ENCODE assay signal across 1 cellular context in genomic region chr3:100606894-100607512, GRCh38.
TF ChIP-seq lines count a peak whose summit lies in the region.

No MANE protein-coding gene starts in this region.

TF ChIP-seq in HepG2, 621 proteins besides CTCF, POLR2A, EP300 and RAD21 (continued from another document):
- TF ChIP-seq ZNF318 (CRISPR knock-in tag; IDR thresholded peaks at IDR 0.05) = no peak
